Comparison of ENCODE assay signal across 8 cellular contexts in the genomic region with DNA sequence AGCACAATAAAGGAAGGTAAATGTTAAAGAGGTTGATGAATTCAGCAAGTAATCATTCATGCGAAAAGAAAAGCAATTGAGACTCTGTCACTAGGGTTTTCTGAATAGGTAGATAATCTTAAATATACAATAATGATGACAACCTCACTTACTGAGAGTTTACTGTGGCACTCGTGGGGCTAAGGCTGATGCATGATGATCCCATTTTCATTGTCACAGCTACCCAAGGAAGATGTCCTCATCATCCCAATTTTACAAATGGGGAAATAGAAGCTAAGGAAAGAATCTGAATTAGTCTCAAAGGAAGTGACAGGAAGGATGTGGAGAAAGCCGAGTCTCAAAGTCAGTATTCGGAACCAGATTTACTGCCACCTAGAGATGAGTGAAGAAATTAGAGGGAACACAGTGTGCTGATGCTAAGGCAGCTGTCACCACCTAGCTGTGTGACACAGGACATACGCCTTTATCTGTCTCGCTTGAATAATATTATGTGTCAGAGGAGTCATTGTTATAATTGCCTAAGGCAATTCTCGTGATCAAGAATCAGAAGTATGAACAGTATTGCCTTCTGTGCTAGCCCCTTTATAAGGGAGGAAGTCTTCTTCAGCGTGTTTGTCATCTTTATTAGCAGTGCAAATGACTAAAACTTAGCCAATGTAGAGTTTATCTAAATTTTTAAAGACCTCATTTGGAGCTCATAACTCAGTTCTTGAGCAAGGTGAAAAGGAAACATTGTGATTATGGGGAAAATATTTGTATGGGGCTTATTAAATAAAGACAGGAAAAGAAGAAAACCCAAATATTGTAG.
A peak's percentile ranks its signal among the peaks of the same experiment; 100 is the strongest.
DNase-seq lines count a peak whose midpoint lies in the region; ATAC-seq and TF ChIP-seq lines count a peak whose summit lies in the region.

No MANE protein-coding gene starts in this region.

- H3K36me3 ChIP-seq in KMS-11 (ENCODE audit: insufficient read depth): no peaks in the 10 kb centered on the region
- H3K36me3 ChIP-seq in PC-9 (ENCODE audit: low read depth): no peaks in the 10 kb centered on the region
- H3K36me3 ChIP-seq in psoas muscle (ENCODE audit: insufficient read depth in 1 of 2, low read depth in 1 of 2): peaks cover 0 to 4% of the 10 kb centered on the region in 2 donors

- 24 to 34% (median 28%) methylated on average over 8 of the region's 8 CpGs for WGBS in psoas muscle, 3 donors

- BruUV-seq in PC-9 (replicated peaks; lab: Mats Ljungman, UMichigan): no TSS peak

- H3K79me2 ChIP-seq in KMS-11 (ENCODE audit: insufficient read depth, low read depth) (no peaks in the 10 kb centered on the region), PC-9 (ENCODE audit: low read depth) (no peaks in the 10 kb centered on the region)

- peak; percentile 97 to 98 for ATAC-seq in activated naive CD4-positive, alpha-beta T cell treated with anti-CD3 and anti-CD28 coated beads, Interleukin-2, amount 50 U/mL, for 72 hours
- ATAC-seq in Right ventricle myocardium superior (ENCODE audit: poor library complexity): peak; percentile 97
- peak; percentile 88 to 99 (median 99) for ATAC-seq in psoas muscle

- CTCF ChIA-PET in PC-9 (lab: Charles Lee): interaction anchor here (0.7 to 2.2 kb wide), 6 partner anchors 64 to 1585 kb away, joined by 3 to 14 read pairs (median 3); a partner anchor contains a TSS

- H3K4me2 ChIP-seq in KMS-11 (no peak overlapping the region), PC-9 (no peak overlapping the region)

- H3K4me3 ChIP-seq in KMS-11 (IDR thresholded peaks at IDR 0.05; ENCODE audit: insufficient read depth, low read depth, low read length): no peak overlapping the region
- no peak overlapping the region for H3K4me3 ChIP-seq in PC-9
- H3K4me3 ChIP-seq in psoas muscle: no peak overlapping the region

- H4K20me1 ChIP-seq in KMS-11 (ENCODE audit: insufficient read depth) (no peaks in the 10 kb centered on the region), PC-9 (ENCODE audit: insufficient read depth) (no peaks in the 10 kb centered on the region)

- H3F3A ChIP-seq in PC-9 (ENCODE audit: insufficient read depth, low read depth): no peaks in the 10 kb centered on the region

- no peaks in the 10 kb centered on the region for H3K36me3 Mint-ChIP-seq in activated naive CD4-positive, alpha-beta T cell treated with anti-CD3 and anti-CD28 coated beads, Interleukin-2, amount 50 U/mL, for 72 hours

- H3K9me3 Mint-ChIP-seq in activated naive CD4-positive, alpha-beta T cell treated with anti-CD3 and anti-CD28 coated beads, Interleukin-2, amount 50 U/mL, for 72 hours: no peaks in the 10 kb centered on the region

- peak; percentile 32 for DNase-seq in NCI-H1436 (lab: John Stamatoyannopoulos, UW)
- DNase-seq in NCI-H1436 treated with DMSO at 0.1 percent for 48 hours (lab: John Stamatoyannopoulos, UW): no peak
- DNase-seq in H4 (ENCODE audit: low spot score): peak; percentile 81
- DNase-seq in PC-9: peak; percentile 44 to 79
- peak in 1 of 2 donors; percentile 22 for DNase-seq in activated naive CD4-positive, alpha-beta T cell treated with anti-CD3 and anti-CD28 coated beads, Interleukin-2, amount 50 U/mL, for 72 hours (ENCODE audit: low spot score in 2 of 2)
- DNase-seq in Right ventricle myocardium superior: peak; percentile 53
- DNase-seq in psoas muscle: peak in 1 of 2 donors; percentile 19

- no peaks in the 10 kb centered on the region; the same call in 1 of the 2 replicates for H3K9me3 ChIP-seq in PC-9 (ENCODE audit: insufficient read depth, low read depth)
- H3K9me3 ChIP-seq in psoas muscle: no peaks in the 10 kb centered on the region

- H3K9me2 ChIP-seq in PC-9 (ENCODE audit: insufficient read depth): no peaks in the 10 kb centered on the region

- no peak overlapping the region for H3K9ac ChIP-seq in KMS-11

- intact Hi-C loops in PC-9 (cut with micrococcal nuclease; ENCODE audit: unreplicated experiment) (loop anchor here (1.0 to 5.0 kb wide), 3 partner anchors 229 to 295 kb away; no protein-coding TSS in a partner anchor), Right ventricle myocardium superior (cut with DNase I) (loop anchor here (5.0 kb wide), 1 partner anchor 245 kb away; no protein-coding TSS in a partner anchor), psoas muscle (cut with DNase I) (loop anchor here (2.0 to 5.0 kb wide), 2 partner anchors 245 kb away; no protein-coding TSS in a partner anchor)

- TF ChIP-seq CTCF in KMS-11 (conservative IDR thresholded peaks at IDR 0.05; ENCODE audit: low read depth, low read length) (peak; percentile 75; the same call in 1 of the 2 replicates), PC-9 (conservative IDR thresholded peaks at IDR 0.05) (peak; percentile 87), psoas muscle (IDR thresholded peaks at IDR 0.05) (peak; percentile 75)

- peak overlapping the region in 1 of 2 donors; percentile 26 for H3K27ac Mint-ChIP-seq in activated naive CD4-positive, alpha-beta T cell treated with anti-CD3 and anti-CD28 coated beads, Interleukin-2, amount 50 U/mL, for 72 hours

- no peaks in the 10 kb centered on the region for H3K27me3 ChIP-seq in KMS-11 (ENCODE audit: insufficient read depth, low read depth)
- no peaks in the 10 kb centered on the region for H3K27me3 ChIP-seq in PC-9 (ENCODE audit: insufficient read depth, low read depth)
- H3K27me3 ChIP-seq in psoas muscle (ENCODE audit: insufficient read depth in 3 of 3, low read length in 2 of 3): no peaks in the 10 kb centered on the region

- no peak overlapping the region for H2AFZ ChIP-seq in KMS-11 (ENCODE audit: low read depth)
- no peak overlapping the region for H2AFZ ChIP-seq in PC-9

- POLR2A ChIA-PET in PC-9 (lab: Charles Lee; ENCODE audit: unreplicated experiment): interaction anchor here (0.6 kb wide), 1 partner anchor 1794 kb away, joined by 11 read pairs; a partner anchor contains a TSS

- H3K4me1 ChIP-seq in KMS-11 (ENCODE audit: low read depth, poor library complexity, severe bottlenecking): no peaks in the 10 kb centered on the region
- peaks cover 8% of the 10 kb centered on the region; the same call in 1 of the 2 replicates for H3K4me1 ChIP-seq in PC-9 (replicated peaks; ENCODE audit: insufficient read depth)
- H3K4me1 ChIP-seq in psoas muscle: peaks cover 12% of the 10 kb centered on the region

- no peak overlapping the region for H3K27ac ChIP-seq in KMS-11
- H3K27ac ChIP-seq in PC-9: no peak overlapping the region
- no peak overlapping the region for H3K27ac ChIP-seq in psoas muscle
